In the genomic region with DNA sequence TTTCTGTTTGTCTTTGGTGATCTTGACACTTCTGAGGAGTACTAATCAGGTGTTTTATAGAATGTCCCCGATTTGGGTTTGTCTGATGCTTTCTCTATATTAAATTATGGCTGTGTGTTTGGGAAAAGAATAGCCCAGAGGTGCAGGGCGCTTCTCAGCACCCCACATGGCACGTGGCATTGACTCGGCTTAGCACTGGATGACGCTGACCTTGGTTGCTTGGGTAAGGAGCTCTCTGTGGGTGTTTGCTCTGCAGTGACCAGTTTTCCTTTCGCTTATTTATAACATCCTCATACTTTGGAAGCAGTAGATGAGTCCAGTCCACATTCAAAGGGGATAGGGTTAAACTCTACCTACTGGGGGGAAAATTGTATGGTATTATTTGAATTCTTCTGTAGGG, we compare ENCODE assay signal across 16 cellular contexts. TPM values are rescaled to one million over a fixed set of nuclear protein-coding genes. Genes with fewer than 3 reads are reported as not detected.
DNase-seq lines count a peak whose midpoint lies in the region; ATAC-seq, FAIRE-seq and TF ChIP-seq lines count a peak whose summit lies in the region.
"Had no signal": no experiment of that assay in that cellular context is flagged by ENCODE, and none has a peak within 500 bp of the region (broad histone marks: within the 10 kb centered on the region; RNA-seq: fewer than 3 reads in every experiment).

No MANE protein-coding gene starts in this region.

- H3K9me2 ChIP-seq in OCI-LY7 (ENCODE audit: insufficient read depth, low read length): no peaks in the 10 kb centered on the region

- ATAC-seq in heart right ventricle (peak in 6 of 8 donors; percentile 41 to 70 (median 56)), HG03039 (IDR thresholded peaks at IDR 0.05; ENCODE audit: unreplicated experiment) (no peak)

- H3K18ac ChIP-seq in trophoblast cell (ENCODE audit: low read length): no peak overlapping the region

- H3K27me3 ChIP-seq in heart right ventricle (no peaks in the 10 kb centered on the region), trophoblast cell (ENCODE audit: insufficient read depth, low read length) (no peaks in the 10 kb centered on the region)
- H3K27me3 ChIP-seq: tibial artery had no signal

- no peaks in the 10 kb centered on the region for H3K27me3 Mint-ChIP-seq in activated CD4-positive, alpha-beta T cell treated with anti-CD3 and anti-CD28 coated beads, Interleukin-2, amount 10 ng/mL, durations not matched to agents 7 days and 5 days

- H2BK5ac ChIP-seq in trophoblast cell (ENCODE audit: low read depth, low read length, poor library complexity): no peak overlapping the region

- no peak overlapping the region for H4K91ac ChIP-seq in trophoblast cell (ENCODE audit: low read depth, low read length)

- H2AK5ac ChIP-seq in trophoblast cell (ENCODE audit: low read length): no peak overlapping the region

- no peak overlapping the region for H3K4me3 Mint-ChIP-seq in activated CD4-positive, alpha-beta T cell treated with anti-CD3 and anti-CD28 coated beads, Interleukin-2, amount 10 ng/mL, durations not matched to agents 7 days and 5 days

- intact Hi-C loops in OCI-LY7 (cut with micrococcal nuclease; ENCODE audit: unreplicated experiment) (no loop called here), heart right ventricle (cut with DNase I) (no loop called here)

- no peak overlapping the region for H3K23ac ChIP-seq in trophoblast cell (ENCODE audit: low read length)

- H3K14ac ChIP-seq in trophoblast cell (ENCODE audit: low read length): no peak overlapping the region

- H4K8ac ChIP-seq in trophoblast cell (ENCODE audit: low read depth, low read length): no peak overlapping the region

- H3K9ac ChIP-seq in trophoblast cell (ENCODE audit: low read length): no peak overlapping the region
- H3K9ac ChIP-seq: parathyroid adenoma had no signal

- H3K4me1 ChIP-seq in OCI-LY7 (ENCODE audit: insufficient read depth, low read length, poor library complexity, severe bottlenecking) (peaks cover 82% of the 10 kb centered on the region), heart right ventricle (peaks cover 7 to 97% (median 72%) of the 10 kb centered on the region in 9 donors), trophoblast cell (ENCODE audit: control insufficient read depth in 1 of 2, insufficient read depth in 2 of 2, low read length in 2 of 2) (peaks cover 2 to 3% of the 10 kb centered on the region in 2 experiments)
- H3K4me1 ChIP-seq: parathyroid adenoma had no signal

- peak overlapping the region; percentile 51 for H3K27ac Mint-ChIP-seq in activated CD4-positive, alpha-beta T cell treated with anti-CD3 and anti-CD28 coated beads, Interleukin-2, amount 10 ng/mL, durations not matched to agents 7 days and 5 days

- H3K4ac ChIP-seq in trophoblast cell (ENCODE audit: low read depth, low read length): peak overlapping the region; percentile 33

- no peaks in the 10 kb centered on the region for H3K79me1 ChIP-seq in trophoblast cell (ENCODE audit: low read length)

- H3K4me2 ChIP-seq in OCI-LY7 (ENCODE audit: low read length): peak overlapping the region; percentile 79
- H3K4me2 ChIP-seq in trophoblast cell (ENCODE audit: low read length): no peak overlapping the region

- no peak overlapping the region for H2BK120ac ChIP-seq in trophoblast cell (ENCODE audit: insufficient read depth, low read length, poor library complexity)

- no TSS peak for BruUV-seq in OCI-LY7 (replicated peaks; lab: Mats Ljungman, UMichigan)

- H3K36me3 Mint-ChIP-seq in activated CD4-positive, alpha-beta T cell treated with anti-CD3 and anti-CD28 coated beads, Interleukin-2, amount 10 ng/mL, durations not matched to agents 7 days and 5 days (ENCODE audit: low read depth): peaks cover 27% of the 10 kb centered on the region

- H3K4me3 ChIP-seq in OCI-LY7 (ENCODE audit: low read depth, low read length, poor library complexity, severe bottlenecking) (peak overlapping the region; percentile 49), heart right ventricle (no peak overlapping the region), trophoblast cell (ENCODE audit: low read depth, low read length) (no peak overlapping the region)
- H3K4me3 ChIP-seq: tibial artery had no signal

- no peaks in the 10 kb centered on the region for H3K9me3 ChIP-seq in OCI-LY7 (ENCODE audit: low read length)
- no peaks in the 10 kb centered on the region for H3K9me3 ChIP-seq in heart right ventricle
- H3K9me3 ChIP-seq in trophoblast cell (ENCODE audit: insufficient read depth, low read depth, low read length): no peaks in the 10 kb centered on the region
- H3K9me3 ChIP-seq: tibial artery had no signal

- H3K27ac ChIP-seq in OCI-LY7 (ENCODE audit: low read depth, low read length, poor library complexity, severe bottlenecking) (peak overlapping the region; percentile 77), heart right ventricle (peak overlapping the region in 5 of 10 donors; percentile 11 to 83 (median 33)), trophoblast cell (ENCODE audit: low read depth, low read length) (no peak overlapping the region)
- H3K27ac ChIP-seq: parathyroid adenoma, tibial artery had no signal

- peaks cover 11% of the 10 kb centered on the region; the same call in 1 of the 2 replicates for H4K20me1 ChIP-seq in OCI-LY7 (ENCODE audit: insufficient read depth, low read length)

- H2AFZ ChIP-seq in OCI-LY7 (ENCODE audit: low read length): no peak overlapping the region
- no peak overlapping the region for H2AFZ ChIP-seq in trophoblast cell (ENCODE audit: insufficient read depth, low read length, poor library complexity)
- H2AFZ ChIP-seq: parathyroid adenoma had no signal

- no peak overlapping the region for H2BK12ac ChIP-seq in trophoblast cell (ENCODE audit: low read length)

- POLR2A ChIA-PET in activated CD4-positive, alpha-beta T cell treated with anti-CD3 and anti-CD28 coated beads, Interleukin-2, amount 10 ng/mL, durations not matched to agents 7 days and 5 days (lab: Charles Lee): interaction anchor here (0.9 kb wide), 1 partner anchor 12 kb away, joined by 3 read pairs; the partner anchor contains the start of gene FAM120AOS
- POLR2A ChIA-PET in OCI-LY7 (lab: Charles Lee): interaction anchor here (0.6 to 2.7 kb wide), 2 partner anchors 10 to 74 kb away, joined by 3 to 11 read pairs; no protein-coding TSS in a partner anchor

- no peak overlapping the region for H4K12ac ChIP-seq in trophoblast cell (ENCODE audit: low read depth, low read length)

- H3K4me1 Mint-ChIP-seq in activated CD4-positive, alpha-beta T cell treated with anti-CD3 and anti-CD28 coated beads, Interleukin-2, amount 10 ng/mL, durations not matched to agents 7 days and 5 days: peaks cover 81% of the 10 kb centered on the region

- DNase-seq in activated CD4-positive, alpha-beta T cell treated with anti-CD3 and anti-CD28 coated beads, Interleukin-2, amount 10 ng/mL, durations not matched to agents 7 days and 5 days: no peak
- no peak for DNase-seq in activated CD4-positive, alpha-beta T cell treated with anti-CD3 and anti-CD28 coated beads, Interleukin-2, amount 50 U/mL, for 4 hours
- DNase-seq in OCI-LY7 (ENCODE audit: low spot score): no peak
- no peak for DNase-seq in heart right ventricle
- DNase-seq in trophoblast cell: no peak
- DNase-seq in H54 (ENCODE audit: insufficient read length, low spot score): no peak
- no peak for DNase-seq in SW480 (ENCODE audit: low spot score)
- DNase-seq: amygdala; DMS153; mammary epithelial cell; NCI-H226; OCI-M1; stimulated activated CD4-positive, alpha-beta T cell treated with anti-CD3 and anti-CD28 coated beads, Interleukin-12 subunit alpha, Interleukin-12 subunit beta, amount 100 ng/mL, for 4 hours; tibial artery had no signal

- no peaks in the 10 kb centered on the region for H3K9me3 Mint-ChIP-seq in activated CD4-positive, alpha-beta T cell treated with anti-CD3 and anti-CD28 coated beads, Interleukin-2, amount 10 ng/mL, durations not matched to agents 7 days and 5 days

- CTCF ChIA-PET in activated CD4-positive, alpha-beta T cell treated with anti-CD3 and anti-CD28 coated beads, Interleukin-2, amount 10 ng/mL, durations not matched to agents 7 days and 5 days (lab: Charles Lee): interaction anchor here (0.7 to 3.6 kb wide), 5 partner anchors 8 to 101 kb away, joined by 3 to 23 read pairs (median 9); partner anchors contain the start of gene FAM120AOS
- CTCF ChIA-PET in OCI-LY7 (lab: Charles Lee; ENCODE audit: unreplicated experiment): interaction anchor here (1.3 kb wide), 1 partner anchor 12 kb away, joined by 4 read pairs; the partner anchor contains the start of gene FAM120AOS

- TF ChIP-seq POLR2A in H54 (IDR thresholded peaks at IDR 0.05; ENCODE audit: low read depth, low read length): no peak

- no peak for FAIRE-seq in H54 (lab: Jason Lieb, UNC)

- 75 to 76% methylated on average over 6 of the region's 6 CpGs for WGBS in heart right ventricle, 2 donors
- WGBS in trophoblast cell (ENCODE audit: extremely low coverage, insufficient coverage, insufficient read length): no CpG with 5 or more reads among the region's 6 CpGs

- H3K36me3 ChIP-seq in OCI-LY7 (ENCODE audit: insufficient read depth, low read length): peaks cover 23% of the 10 kb centered on the region
- peaks cover 0 to under 1% (median 0%) of the 10 kb centered on the region in 9 donors for H3K36me3 ChIP-seq in heart right ventricle
- no peaks in the 10 kb centered on the region for H3K36me3 ChIP-seq in trophoblast cell (ENCODE audit: control insufficient read depth in 1 of 2, insufficient read depth in 2 of 2, low read length in 2 of 2)
- H3K36me3 ChIP-seq: tibial artery had no signal

- H3K79me2 ChIP-seq in OCI-LY7 (ENCODE audit: insufficient read depth, low read depth, low read length) (peaks cover 100% of the 10 kb centered on the region), trophoblast cell (ENCODE audit: control insufficient read depth, insufficient read depth, low read length, poor library complexity) (peaks cover 11% of the 10 kb centered on the region)

- TF ChIP-seq CTCF in OCI-LY7 (conservative IDR thresholded peaks at IDR 0.05; ENCODE audit: low read length): no peak
- TF ChIP-seq CTCF in heart right ventricle (IDR thresholded peaks at IDR 0.05): no peak

RNA-seq across cellular contexts. Expression of gene FAM120AOS, which starts 12.5 kb away (rescaled TPM):
- 10 to 100 TPM; 34.9 to 35.4 TPM for total RNA-seq in activated CD4-positive, alpha-beta T cell treated with anti-CD3 and anti-CD28 coated beads, Interleukin-2, amount 10 ng/mL, durations not matched to agents 7 days and 5 days
- 47.1 and 50.2 TPM in 2 replicates for total RNA-seq in OCI-LY7 (2014; rRNA removed; shearing (Covaris generic))
- total RNA-seq in OCI-LY7 (2022) (55.0 and 55.7 TPM in 2 replicates), heart right ventricle (10 to 100 TPM; 28.8 to 39.9 (median 33.2) TPM)
- 10 to 100 TPM; 21.1 to 26.5 TPM for polyA plus RNA-seq in heart right ventricle
- 40.6 and 41.6 TPM in 2 replicates for polyA plus RNA-seq in trophoblast cell (2013)

RNA-seq across cellular contexts. Expression of gene FAM120A, which starts 14.4 kb away (rescaled TPM):
- 100 to 1,000 TPM; 118 to 135 TPM for total RNA-seq in activated CD4-positive, alpha-beta T cell treated with anti-CD3 and anti-CD28 coated beads, Interleukin-2, amount 10 ng/mL, durations not matched to agents 7 days and 5 days
- total RNA-seq in OCI-LY7 (2014; rRNA removed; shearing (Covaris generic)): 69.8 and 81.9 TPM in 2 replicates
- total RNA-seq in OCI-LY7 (2022): 104 and 115 TPM in 2 replicates
- 100 to 1,000 TPM in 7 of 10 donors, 10 to 100 TPM in 3; 90.6 to 126 (median 106) TPM for total RNA-seq in heart right ventricle
- 10 to 100 TPM; 42.2 to 47.7 TPM for polyA plus RNA-seq in heart right ventricle
- polyA plus RNA-seq in trophoblast cell (2013): 74.8 and 75.7 TPM in 2 replicates
